22 cellular contexts compared by ENCODE assay signal in the genomic region with DNA sequence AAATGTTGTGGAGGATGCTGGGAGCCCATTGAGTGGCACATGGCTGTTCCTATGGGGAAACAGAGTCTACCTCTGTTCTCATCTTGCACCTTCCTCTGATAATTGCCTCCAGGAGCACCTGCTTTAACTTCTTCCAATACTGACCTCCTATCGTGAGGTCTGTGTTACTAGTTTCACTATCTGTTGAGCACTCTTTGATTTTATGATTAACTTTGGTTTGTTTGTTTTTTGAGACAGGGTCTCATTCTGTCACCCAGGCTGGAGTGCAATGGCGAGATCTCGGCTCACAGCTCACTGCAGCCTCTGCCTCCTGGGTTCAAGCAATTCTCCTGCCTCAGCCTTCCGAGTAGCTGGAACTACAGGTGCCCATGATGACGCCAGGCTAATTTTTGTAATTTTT. TPM values are rescaled to one million over a fixed set of nuclear protein-coding genes. Genes with fewer than 3 reads are reported as not detected.
"Had no signal": no experiment of that assay in that cellular context is flagged by ENCODE, and none has a peak within 500 bp of the region (broad histone marks: within the 10 kb centered on the region; RNA-seq: fewer than 3 reads in every experiment).

No MANE protein-coding gene starts in this region.

- H3K27ac Mint-ChIP-seq: activated naive CD8-positive, alpha-beta T cell; activated T-cell treated with anti-CD3 and anti-CD28 coated beads, Interleukin-2, amount 50 U/mL, for 72 hours; memory B cell; naive B cell had no signal

- H3K4me3 Mint-ChIP-seq: activated naive CD8-positive, alpha-beta T cell; immature natural killer cell; memory B cell; naive B cell had no signal

- H3K27ac ChIP-seq: esophagus squamous epithelium, neutrophil, tibial artery, uterus had no signal

- H3K27me3 Mint-ChIP-seq: activated CD4-positive, alpha-beta T cell treated with anti-CD3 and anti-CD28 coated beads, Interleukin-2, amount 10 ng/mL, durations not matched to agents 24 days and 14 days; activated naive CD8-positive, alpha-beta T cell; memory B cell had no signal

- H3K9me3 Mint-ChIP-seq: activated CD4-positive, alpha-beta T cell treated with anti-CD3 and anti-CD28 coated beads, Interleukin-2, amount 10 ng/mL, durations not matched to agents 24 days and 14 days; immature natural killer cell; memory B cell had no signal

- H3K27me3 ChIP-seq: esophagus squamous epithelium, neutrophil, tibial artery, uterus had no signal

- ATAC-seq: mucosa of descending colon had no signal

- DNase-seq: activated CD8-positive, alpha-beta memory T cell treated with anti-CD3 and anti-CD28 coated beads, Interleukin-2, amount 50 U/mL, for 4 hours; activated gamma-delta T cell treated with Interleukin-2 at 50 U/mL for 16 hours; activated T-cell treated with anti-CD3 and anti-CD28 coated beads, Interleukin-2, amount 50 U/mL, for 72 hours; cerebellar nuclear complex; cortex of kidney; esophagus squamous epithelium; heart right ventricle; immature natural killer cell; kidney glomerular epithelial cell; mucosa of descending colon; naive B cell; retina; stimulated activated CD4-positive, alpha-beta T cell treated with anti-CD3 and anti-CD28 coated beads, Interleukin-12 subunit alpha, Interleukin-12 subunit beta, amount 100 ng/mL, for 4 hours; stimulated activated CD8-positive, alpha-beta memory T cell treated with anti-CD3 and anti-CD28 coated beads, Interleukin-4, amount 100 ng/mL, for 48 hours; stimulated activated naive CD4-positive, alpha-beta T cell treated with Interleukin-2 at 50 U/mL for 16 hours; tibial artery; uterus had no signal

- H3K4me1 Mint-ChIP-seq: immature natural killer cell had no signal

- H3K36me3 Mint-ChIP-seq: activated naive CD8-positive, alpha-beta T cell; immature natural killer cell; memory B cell; naive B cell had no signal

- H3K9me3 ChIP-seq: esophagus squamous epithelium, mucosa of descending colon, neutrophil, tibial artery, uterus had no signal

- H3K4me3 ChIP-seq: esophagus squamous epithelium, heart right ventricle, mucosa of descending colon, tibial artery, uterus had no signal

- H3K36me3 ChIP-seq: esophagus squamous epithelium, heart right ventricle, neutrophil, tibial artery, uterus had no signal

- H3K4me1 ChIP-seq: esophagus squamous epithelium, tibial artery, uterus had no signal

RNA-seq across cellular contexts. Expression of a gene that starts 12.1 kb away (rescaled TPM):
- total RNA-seq: bronchial epithelial cell, mucosa of descending colon had no signal
- polyA plus RNA-seq: immature natural killer cell had no signal
